Comparison of ENCODE assay signal across 8 cellular contexts in genomic region chr5:36876965-36877666, GRCh38. TPM values are rescaled to one million over a fixed set of nuclear protein-coding genes. Genes with fewer than 3 reads are reported as not detected.
DNase-seq lines count a peak whose midpoint lies in the region; ATAC-seq, FAIRE-seq and TF ChIP-seq lines count a peak whose summit lies in the region.

No MANE protein-coding gene starts in this region.

- peaks cover 24% of the 10 kb centered on the region for H3K36me3 Mint-ChIP-seq in activated T-helper 2 cell treated with anti-CD3 and anti-CD28 coated beads, Interferon-gamma antibody, Interleukin-2, Interleukin-4, amounts not matched to agents 10 μg/mL and 5 μg/mL and 100 μg/mL, durations not matched to agents 14 hours and 24 hours and 36 hours (ENCODE audit: low read depth)
- H3K36me3 Mint-ChIP-seq in nephron progenitor cell (ENCODE audit: low read depth) = peaks cover 6% of the 10 kb centered on the region
- H3K36me3 Mint-ChIP-seq in stimulated activated naive CD8-positive, alpha-beta T cell treated with anti-CD3 and anti-CD28 coated beads, Interleukin-15, Interleukin-2, amounts not matched to agents 100 ng/mL and 50 ng/mL, for 24 hours (ENCODE audit: low read depth) = peaks cover 7% of the 10 kb centered on the region

- TF ChIP-seq CTCF in OCI-LY3 (IDR thresholded peaks at IDR 0.05; ENCODE audit: low read depth, low read length) = no peak
- no peak for TF ChIP-seq CTCF in fibroblast of the aortic adventitia (IDR thresholded peaks at IDR 0.05; ENCODE audit: insufficient read depth, low read length)
- TF ChIP-seq CTCF in nephron progenitor cell (IDR thresholded peaks at IDR 0.05) = no peak

- peak; percentile 32 for ATAC-seq in GM19438 (IDR thresholded peaks at IDR 0.05; ENCODE audit: low read depth, unreplicated experiment)

- H3K27me3 Mint-ChIP-seq in activated T-helper 2 cell treated with anti-CD3 and anti-CD28 coated beads, Interferon-gamma antibody, Interleukin-2, Interleukin-4, amounts not matched to agents 10 μg/mL and 5 μg/mL and 100 μg/mL, durations not matched to agents 14 hours and 24 hours and 36 hours (ENCODE audit: low read depth) = no peaks in the 10 kb centered on the region
- no peaks in the 10 kb centered on the region for H3K27me3 Mint-ChIP-seq in nephron progenitor cell (ENCODE audit: low read depth, poor library complexity)
- no peaks in the 10 kb centered on the region for H3K27me3 Mint-ChIP-seq in stimulated activated naive CD8-positive, alpha-beta T cell treated with anti-CD3 and anti-CD28 coated beads, Interleukin-15, Interleukin-2, amounts not matched to agents 100 ng/mL and 50 ng/mL, for 24 hours

- H3K9ac ChIP-seq in OCI-LY3 (ENCODE audit: low read length) = peak overlapping the region; percentile 98

- H3K9me3 ChIP-seq in OCI-LY3 (ENCODE audit: insufficient read depth, low read length) = no peaks in the 10 kb centered on the region

- H3K4me1 ChIP-seq in OCI-LY3 (ENCODE audit: low read length) = peaks cover 47% of the 10 kb centered on the region

- peaks cover 98% of the 10 kb centered on the region for H3K79me2 ChIP-seq in OCI-LY3 (ENCODE audit: low read length)

- H3K27me3 ChIP-seq in OCI-LY3 (ENCODE audit: low read depth, low read length) = no peaks in the 10 kb centered on the region

- DNase-seq in AML-193 (lab: John Stamatoyannopoulos, UW) (peak; percentile 43 to 68), HTR-8/SVneo (ENCODE audit: insufficient read length, low spot score) (peak; percentile 28), fibroblast of the aortic adventitia (ENCODE audit: low read depth) (peak; percentile 62), nephron progenitor cell (peak; percentile 70)
- DNase-seq in activated T-helper 2 cell treated with anti-CD3 and anti-CD28 coated beads, Interferon-gamma antibody, Interleukin-2, Interleukin-4, amounts not matched to agents 10 μg/mL and 5 μg/mL and 100 μg/mL, durations not matched to agents 14 hours and 24 hours and 36 hours (ENCODE audit: low spot score) = peak; percentile 57

- no peaks in the 10 kb centered on the region for H3K9me3 Mint-ChIP-seq in activated T-helper 2 cell treated with anti-CD3 and anti-CD28 coated beads, Interferon-gamma antibody, Interleukin-2, Interleukin-4, amounts not matched to agents 10 μg/mL and 5 μg/mL and 100 μg/mL, durations not matched to agents 14 hours and 24 hours and 36 hours
- H3K9me3 Mint-ChIP-seq in nephron progenitor cell = no peaks in the 10 kb centered on the region
- H3K9me3 Mint-ChIP-seq in stimulated activated naive CD8-positive, alpha-beta T cell treated with anti-CD3 and anti-CD28 coated beads, Interleukin-15, Interleukin-2, amounts not matched to agents 100 ng/mL and 50 ng/mL, for 24 hours = no peaks in the 10 kb centered on the region

- H3K4me1 Mint-ChIP-seq in activated T-helper 2 cell treated with anti-CD3 and anti-CD28 coated beads, Interferon-gamma antibody, Interleukin-2, Interleukin-4, amounts not matched to agents 10 μg/mL and 5 μg/mL and 100 μg/mL, durations not matched to agents 14 hours and 24 hours and 36 hours (ENCODE audit: low read depth) = peaks cover 40% of the 10 kb centered on the region
- peaks cover 67% of the 10 kb centered on the region for H3K4me1 Mint-ChIP-seq in nephron progenitor cell
- peaks cover 66% of the 10 kb centered on the region for H3K4me1 Mint-ChIP-seq in stimulated activated naive CD8-positive, alpha-beta T cell treated with anti-CD3 and anti-CD28 coated beads, Interleukin-15, Interleukin-2, amounts not matched to agents 100 ng/mL and 50 ng/mL, for 24 hours (ENCODE audit: low read depth)

- H2AFZ ChIP-seq in OCI-LY3 (ENCODE audit: low read depth, low read length) = peak overlapping the region; percentile 61; the same call in 1 of the 2 replicates

- intact Hi-C loops in activated T-helper 2 cell treated with anti-CD3 and anti-CD28 coated beads, Interferon-gamma antibody, Interleukin-2, Interleukin-4, amounts not matched to agents 10 μg/mL and 5 μg/mL and 100 μg/mL, durations not matched to agents 14 hours and 24 hours and 36 hours (cut with micrococcal nuclease) = loop anchor here (1.0 to 10.0 kb wide), 9 partner anchors 65 to 1950 kb away; partner anchors contain the start of genes DNAJC21, NUP155 and SKP2

- H4K20me1 ChIP-seq in OCI-LY3 (ENCODE audit: insufficient read depth, low read length) = peaks cover 56% of the 10 kb centered on the region

- H3K27ac ChIP-seq in OCI-LY3 (ENCODE audit: low read length) = peak overlapping the region; percentile 91

- peak overlapping the region; percentile 74 for H3K4me2 ChIP-seq in OCI-LY3 (ENCODE audit: low read length)

- peak overlapping the region; percentile 98 for H3K4me3 ChIP-seq in OCI-LY3 (ENCODE audit: low read length)
- H3K4me3 ChIP-seq in fibroblast of the aortic adventitia (ENCODE audit: low read depth, low read length) = peak overlapping the region; percentile 88

- no peak for FAIRE-seq in HTR-8/SVneo (lab: Jason Lieb, UNC)

- H3K36me3 ChIP-seq in OCI-LY3 (replicated peaks; ENCODE audit: low read depth, low read length) = no peaks in the 10 kb centered on the region

- peak overlapping the region; percentile 87 for H3K4me3 Mint-ChIP-seq in activated T-helper 2 cell treated with anti-CD3 and anti-CD28 coated beads, Interferon-gamma antibody, Interleukin-2, Interleukin-4, amounts not matched to agents 10 μg/mL and 5 μg/mL and 100 μg/mL, durations not matched to agents 14 hours and 24 hours and 36 hours (ENCODE audit: low read depth)
- peak overlapping the region; percentile 92 for H3K4me3 Mint-ChIP-seq in nephron progenitor cell
- H3K4me3 Mint-ChIP-seq in stimulated activated naive CD8-positive, alpha-beta T cell treated with anti-CD3 and anti-CD28 coated beads, Interleukin-15, Interleukin-2, amounts not matched to agents 100 ng/mL and 50 ng/mL, for 24 hours = peak overlapping the region; percentile 98

- peak overlapping the region; percentile 97 for H3K27ac Mint-ChIP-seq in activated T-helper 2 cell treated with anti-CD3 and anti-CD28 coated beads, Interferon-gamma antibody, Interleukin-2, Interleukin-4, amounts not matched to agents 10 μg/mL and 5 μg/mL and 100 μg/mL, durations not matched to agents 14 hours and 24 hours and 36 hours
- H3K27ac Mint-ChIP-seq in nephron progenitor cell = peak overlapping the region; percentile 80
- peak overlapping the region; percentile 98 for H3K27ac Mint-ChIP-seq in stimulated activated naive CD8-positive, alpha-beta T cell treated with anti-CD3 and anti-CD28 coated beads, Interleukin-15, Interleukin-2, amounts not matched to agents 100 ng/mL and 50 ng/mL, for 24 hours

RNA-seq across cellular contexts. Expression of gene NIPBL, which starts 0.5 kb away (rescaled TPM):
- 48.5 and 52.9 TPM in 2 replicates for total RNA-seq in activated T-helper 2 cell treated with anti-CD3 and anti-CD28 coated beads, Interferon-gamma antibody, Interleukin-2, Interleukin-4, amounts not matched to agents 10 μg/mL and 5 μg/mL and 100 μg/mL, durations not matched to agents 14 hours and 24 hours and 36 hours
- total RNA-seq in fibroblast of the aortic adventitia (ENCODE audit: low replicate concordance) = 38.2 and 41.8 TPM in 2 replicates

Comparison
In these comparisons a context has a peak if more than half of its experiments do, and no peak if none do; other contexts are left out.
1. Peak in every context shown above with its lines: DNase-seq, ATAC-seq, H3K4me3 ChIP-seq and H3K27ac ChIP-seq.